1 cellular context compared by ENCODE assay signal in genomic region chr6:52304917-52305316, GRCh38.
TF ChIP-seq lines count a peak whose summit lies in the region.

No MANE protein-coding gene starts in this region.

TF ChIP-seq in GM23338, 12 proteins besides CTCF, POLR2A, EP300 and RAD21 (continued from another document):
- TF ChIP-seq, protein P1, sequence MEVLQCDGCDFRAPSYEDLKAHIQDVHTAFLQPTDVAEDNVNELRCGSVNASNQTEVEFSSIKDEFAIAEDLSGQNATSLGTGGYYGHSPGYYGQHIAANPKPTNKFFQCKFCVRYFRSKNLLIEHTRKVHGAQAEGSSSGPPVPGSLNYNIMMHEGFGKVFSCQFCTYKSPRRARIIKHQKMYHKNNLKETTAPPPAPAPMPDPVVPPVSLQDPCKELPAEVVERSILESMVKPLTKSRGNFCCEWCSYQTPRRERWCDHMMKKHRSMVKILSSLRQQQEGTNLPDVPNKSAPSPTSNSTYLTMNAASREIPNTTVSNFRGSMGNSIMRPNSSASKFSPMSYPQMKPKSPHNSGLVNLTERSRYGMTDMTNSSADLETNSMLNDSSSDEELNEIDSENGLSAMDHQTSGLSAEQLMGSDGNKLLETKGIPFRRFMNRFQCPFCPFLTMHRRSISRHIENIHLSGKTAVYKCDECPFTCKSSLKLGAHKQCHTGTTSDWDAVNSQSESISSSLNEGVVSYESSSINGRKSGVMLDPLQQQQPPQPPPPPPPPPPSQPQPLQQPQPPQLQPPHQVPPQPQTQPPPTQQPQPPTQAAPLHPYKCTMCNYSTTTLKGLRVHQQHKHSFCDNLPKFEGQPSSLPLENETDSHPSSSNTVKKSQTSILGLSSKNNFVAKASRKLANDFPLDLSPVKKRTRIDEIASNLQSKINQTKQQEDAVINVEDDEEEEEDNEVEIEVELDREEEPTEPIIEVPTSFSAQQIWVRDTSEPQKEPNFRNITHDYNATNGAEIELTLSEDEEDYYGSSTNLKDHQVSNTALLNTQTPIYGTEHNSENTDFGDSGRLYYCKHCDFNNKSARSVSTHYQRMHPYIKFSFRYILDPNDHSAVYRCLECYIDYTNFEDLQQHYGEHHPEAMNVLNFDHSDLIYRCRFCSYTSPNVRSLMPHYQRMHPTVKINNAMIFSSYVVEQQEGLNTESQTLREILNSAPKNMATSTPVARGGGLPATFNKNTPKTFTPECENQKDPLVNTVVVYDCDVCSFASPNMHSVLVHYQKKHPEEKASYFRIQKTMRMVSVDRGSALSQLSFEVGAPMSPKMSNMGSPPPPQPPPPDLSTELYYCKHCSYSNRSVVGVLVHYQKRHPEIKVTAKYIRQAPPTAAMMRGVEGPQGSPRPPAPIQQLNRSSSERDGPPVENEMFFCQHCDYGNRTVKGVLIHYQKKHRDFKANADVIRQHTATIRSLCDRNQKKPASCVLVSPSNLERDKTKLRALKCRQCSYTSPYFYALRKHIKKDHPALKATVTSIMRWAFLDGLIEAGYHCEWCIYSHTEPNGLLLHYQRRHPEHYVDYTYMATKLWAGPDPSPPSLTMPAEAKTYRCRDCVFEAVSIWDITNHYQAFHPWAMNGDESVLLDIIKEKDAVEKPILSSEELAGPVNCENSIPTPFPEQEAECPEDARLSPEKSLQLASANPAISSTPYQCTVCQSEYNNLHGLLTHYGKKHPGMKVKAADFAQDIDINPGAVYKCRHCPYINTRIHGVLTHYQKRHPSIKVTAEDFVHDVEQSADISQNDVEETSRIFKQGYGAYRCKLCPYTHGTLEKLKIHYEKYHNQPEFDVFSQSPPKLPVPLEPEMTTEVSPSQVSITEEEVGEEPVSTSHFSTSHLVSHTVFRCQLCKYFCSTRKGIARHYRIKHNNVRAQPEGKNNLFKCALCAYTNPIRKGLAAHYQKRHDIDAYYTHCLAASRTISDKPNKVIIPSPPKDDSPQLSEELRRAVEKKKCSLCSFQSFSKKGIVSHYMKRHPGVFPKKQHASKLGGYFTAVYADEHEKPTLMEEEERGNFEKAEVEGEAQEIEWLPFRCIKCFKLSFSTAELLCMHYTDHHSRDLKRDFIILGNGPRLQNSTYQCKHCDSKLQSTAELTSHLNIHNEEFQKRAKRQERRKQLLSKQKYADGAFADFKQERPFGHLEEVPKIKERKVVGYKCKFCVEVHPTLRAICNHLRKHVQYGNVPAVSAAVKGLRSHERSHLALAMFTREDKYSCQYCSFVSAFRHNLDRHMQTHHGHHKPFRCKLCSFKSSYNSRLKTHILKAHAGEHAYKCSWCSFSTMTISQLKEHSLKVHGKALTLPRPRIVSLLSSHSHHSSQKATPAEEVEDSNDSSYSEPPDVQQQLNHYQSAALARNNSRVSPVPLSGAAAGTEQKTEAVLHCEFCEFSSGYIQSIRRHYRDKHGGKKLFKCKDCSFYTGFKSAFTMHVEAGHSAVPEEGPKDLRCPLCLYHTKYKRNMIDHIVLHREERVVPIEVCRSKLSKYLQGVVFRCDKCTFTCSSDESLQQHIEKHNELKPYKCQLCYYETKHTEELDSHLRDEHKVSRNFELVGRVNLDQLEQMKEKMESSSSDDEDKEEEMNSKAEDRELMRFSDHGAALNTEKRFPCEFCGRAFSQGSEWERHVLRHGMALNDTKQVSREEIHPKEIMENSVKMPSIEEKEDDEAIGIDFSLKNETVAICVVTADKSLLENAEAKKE (CRISPR knock-in tag; IDR thresholded peaks at IDR 0.05): no peak
- no peak for TF ChIP-seq ZNF114 (CRISPR knock-in tag; IDR thresholded peaks at IDR 0.05)
- TF ChIP-seq EZH2 (IDR thresholded peaks at IDR 0.05; ENCODE audit: low read depth, unreplicated experiment): no peak
- TF ChIP-seq, protein P2, sequence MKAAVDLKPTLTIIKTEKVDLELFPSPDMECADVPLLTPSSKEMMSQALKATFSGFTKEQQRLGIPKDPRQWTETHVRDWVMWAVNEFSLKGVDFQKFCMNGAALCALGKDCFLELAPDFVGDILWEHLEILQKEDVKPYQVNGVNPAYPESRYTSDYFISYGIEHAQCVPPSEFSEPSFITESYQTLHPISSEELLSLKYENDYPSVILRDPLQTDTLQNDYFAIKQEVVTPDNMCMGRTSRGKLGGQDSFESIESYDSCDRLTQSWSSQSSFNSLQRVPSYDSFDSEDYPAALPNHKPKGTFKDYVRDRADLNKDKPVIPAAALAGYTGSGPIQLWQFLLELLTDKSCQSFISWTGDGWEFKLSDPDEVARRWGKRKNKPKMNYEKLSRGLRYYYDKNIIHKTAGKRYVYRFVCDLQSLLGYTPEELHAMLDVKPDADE (IDR thresholded peaks at IDR 0.05): no peak
- TF ChIP-seq NANOG (IDR thresholded peaks at IDR 0.05; ENCODE audit: borderline replicate concordance): no peak
- TF ChIP-seq ZNF331 (CRISPR knock-in tag; IDR thresholded peaks at IDR 0.05; ENCODE audit: low read depth): no peak
- TF ChIP-seq REST (IDR thresholded peaks at IDR 0.05; ENCODE audit: unreplicated experiment): no peak
